10 cellular contexts compared by ENCODE assay signal in the genomic region with DNA sequence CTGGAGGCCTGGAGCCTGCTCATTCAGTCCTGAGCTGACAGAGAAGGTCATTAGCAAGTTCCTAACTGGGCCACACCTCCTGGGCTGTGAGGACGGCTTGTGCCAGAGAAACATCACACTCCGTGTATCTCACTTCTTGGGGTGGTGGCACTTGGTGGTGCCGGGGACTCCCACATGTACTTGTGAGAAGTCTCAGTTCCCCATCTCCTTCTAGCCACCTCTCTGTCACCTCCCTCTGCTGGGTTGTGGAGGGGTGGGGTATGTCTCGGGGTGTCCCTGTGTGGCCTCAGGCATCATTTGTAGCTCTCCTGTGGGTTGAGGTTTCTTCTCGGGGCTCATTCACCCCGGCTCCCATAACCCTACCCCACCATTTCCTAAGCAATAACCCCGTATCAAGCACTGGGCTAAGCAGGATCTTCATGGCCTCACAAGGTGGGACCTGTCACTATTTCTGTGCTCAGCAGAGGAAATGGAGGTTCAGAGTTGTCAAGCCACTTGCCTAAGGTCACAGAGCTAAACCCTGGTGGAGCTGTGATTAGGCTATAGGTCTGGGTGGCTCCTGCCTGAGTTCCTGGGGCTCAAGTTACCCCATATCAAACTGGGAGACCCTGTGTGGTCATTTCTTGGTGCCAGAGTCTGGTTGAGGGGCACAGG.
DNase-seq lines count a peak whose midpoint lies in the region; ATAC-seq lines count a peak whose summit lies in the region.
"Had no signal": no experiment of that assay in that cellular context is flagged by ENCODE, and none has a peak within 500 bp of the region (broad histone marks: within the 10 kb centered on the region; RNA-seq: fewer than 3 reads in every experiment).

No MANE protein-coding gene starts in this region.

- H3K9me3 Mint-ChIP-seq in natural killer cell treated with Interleukin-12 subunit alpha and Interleukin-12 subunit beta and Interleukin-15 and Interleukin-18, amount 100 ng/mL, for 72 hours: no peaks in the 10 kb centered on the region
- H3K9me3 Mint-ChIP-seq: activated T-cell treated with anti-CD3 and anti-CD28 coated beads, Interleukin-2, amount 50 U/mL, for 24 hours had no signal

- H3K27ac Mint-ChIP-seq in natural killer cell treated with Interleukin-12 subunit alpha and Interleukin-12 subunit beta and Interleukin-15 and Interleukin-18, amount 100 ng/mL, for 72 hours: peak overlapping the region; percentile 40 to 80
- H3K27ac Mint-ChIP-seq: activated T-cell treated with anti-CD3 and anti-CD28 coated beads, Interleukin-2, amount 50 U/mL, for 24 hours had no signal

- H3K36me3 Mint-ChIP-seq in natural killer cell treated with Interleukin-12 subunit alpha and Interleukin-12 subunit beta and Interleukin-15 and Interleukin-18, amount 100 ng/mL, for 72 hours: no peaks in the 10 kb centered on the region

- peaks cover 35 to 36% of the 10 kb centered on the region in 2 donors for H3K4me1 Mint-ChIP-seq in natural killer cell treated with Interleukin-12 subunit alpha and Interleukin-12 subunit beta and Interleukin-15 and Interleukin-18, amount 100 ng/mL, for 72 hours (ENCODE audit: low read depth in 2 of 2)

- ATAC-seq in GM18867 (IDR thresholded peaks at IDR 0.05; ENCODE audit: unreplicated experiment) (peak; percentile 90), GM21619 (IDR thresholded peaks at IDR 0.05; ENCODE audit: unreplicated experiment) (peak; percentile 89), HG03175 (IDR thresholded peaks at IDR 0.05; ENCODE audit: unreplicated experiment) (peak; percentile 85)
- peak; percentile 75 to 77 for ATAC-seq in natural killer cell treated with Interleukin-12 subunit alpha and Interleukin-12 subunit beta and Interleukin-15 and Interleukin-18, amount 100 ng/mL, for 72 hours

- H3K27me3 Mint-ChIP-seq in natural killer cell treated with Interleukin-12 subunit alpha and Interleukin-12 subunit beta and Interleukin-15 and Interleukin-18, amount 100 ng/mL, for 72 hours: peaks cover 9 to 16% of the 10 kb centered on the region in 2 donors

- DNase-seq in natural killer cell treated with Interleukin-12 subunit alpha and Interleukin-12 subunit beta and Interleukin-15 and Interleukin-18, amount 100 ng/mL, for 72 hours (ENCODE audit: low spot score): peak; percentile 70
- DNase-seq in T-helper 2 cell (no peak), NCI-H2029 (lab: John Stamatoyannopoulos, UW) (no peak), NCI-H146 (lab: John Stamatoyannopoulos, UW) (no peak)
- DNase-seq in effector CD4-positive, alpha-beta T cell: no peak
- DNase-seq: activated T-cell treated with anti-CD3 and anti-CD28 coated beads, Interleukin-2, amount 50 U/mL, for 24 hours; GM23248 had no signal

- peak overlapping the region; percentile 55 for H3K4me3 Mint-ChIP-seq in natural killer cell treated with Interleukin-12 subunit alpha and Interleukin-12 subunit beta and Interleukin-15 and Interleukin-18, amount 100 ng/mL, for 72 hours
- H3K4me3 Mint-ChIP-seq: activated T-cell treated with anti-CD3 and anti-CD28 coated beads, Interleukin-2, amount 50 U/mL, for 24 hours had no signal
